ENCODE assay signal across 33 cellular contexts in the genomic region with DNA sequence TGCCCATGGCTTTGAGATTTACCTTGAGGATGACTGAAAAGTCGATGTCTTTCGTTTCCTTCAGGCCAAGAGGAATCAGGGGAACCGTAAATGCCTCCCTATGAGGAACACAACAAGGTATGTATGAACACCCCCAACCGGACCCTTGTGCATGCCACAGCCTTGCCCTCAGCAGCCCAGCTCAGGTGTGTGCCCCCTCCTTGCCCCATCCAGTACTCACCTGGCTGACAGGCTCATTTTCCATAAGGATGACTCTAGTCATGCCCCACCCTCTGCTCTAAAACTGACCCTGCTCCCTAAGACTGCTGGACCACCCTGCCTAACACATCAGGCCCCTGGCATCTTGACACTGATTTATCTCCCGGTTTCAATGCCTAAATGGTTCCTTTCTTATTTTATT.
"Had no signal": no experiment of that assay in that cellular context is flagged by ENCODE, and none has a peak within 500 bp of the region (broad histone marks: within the 10 kb centered on the region; RNA-seq: fewer than 3 reads in every experiment).

No MANE protein-coding gene starts in this region.

- H3K27ac Mint-ChIP-seq: activated CD4-positive, alpha-beta memory T cell treated with anti-CD3 and anti-CD28 coated beads for 36 hours; activated CD4-positive, alpha-beta T cell treated with anti-CD3 and anti-CD28 coated beads for 36 hours; activated CD4-positive, alpha-beta T cell treated with anti-CD3 and anti-CD28 coated beads, Interleukin-2, amount 10 ng/mL, durations not matched to agents 24 days and 14 days; activated CD8-positive, alpha-beta memory T cell treated with anti-CD3 and anti-CD28 coated beads, Interleukin-2, amount 10 ng/mL, durations not matched to agents 7 days and 5 days; activated CD8-positive, alpha-beta T cell treated with anti-CD3 and anti-CD28 coated beads, Interleukin-2, amount 10 ng/mL, durations not matched to agents 7 days and 5 days; activated naive CD4-positive, alpha-beta T cell treated with anti-CD3 and anti-CD28 coated beads, Interleukin-2, amount 10 ng/mL, durations not matched to agents 7 days and 5 days; activated naive CD4-positive, alpha-beta T cell treated with anti-CD3 and anti-CD28 coated beads, Interleukin-2, amount 50 U/mL, for 72 hours; activated naive CD8-positive, alpha-beta T cell treated with anti-CD3 and anti-CD28 coated beads, Interleukin-2, amount 10 ng/mL, durations not matched to agents 7 days and 5 days; activated T-helper 1 cell treated with anti-CD3 and anti-CD28 coated beads, Interleukin-12 subunit alpha, Interleukin-12 subunit beta, Interleukin-2, Interleukin-4 antibody, amounts not matched to agents 30 ng/mL and 10 ng/mL and 1 ng/mL, durations not matched to agents 14 hours and 24 hours and 36 hours; brain; dendritic cell treated with granulocyte-macrophage colony-stimulating factor and Interleukin-4, amounts not matched to agents 40 ng/mL and 50 ng/mL, for 4 days; T-helper 17 cell; T-helper 2 cell treated with Interferon-gamma antibody and Interleukin-4, amounts not matched to agents 5 μg/mL and 100 μg/mL, for 36 hours had no signal

- H3K4me3 Mint-ChIP-seq: activated CD4-positive, alpha-beta memory T cell treated with anti-CD3 and anti-CD28 coated beads for 36 hours; activated CD4-positive, alpha-beta T cell treated with anti-CD3 and anti-CD28 coated beads for 36 hours; activated CD4-positive, alpha-beta T cell treated with anti-CD3 and anti-CD28 coated beads, Interleukin-2, amount 10 ng/mL, durations not matched to agents 24 days and 14 days; activated CD8-positive, alpha-beta memory T cell treated with anti-CD3 and anti-CD28 coated beads, Interleukin-2, amount 10 ng/mL, durations not matched to agents 7 days and 5 days; activated CD8-positive, alpha-beta T cell treated with anti-CD3 and anti-CD28 coated beads, Interleukin-2, amount 10 ng/mL, durations not matched to agents 7 days and 5 days; activated naive CD4-positive, alpha-beta T cell treated with anti-CD3 and anti-CD28 coated beads, Interleukin-2, amount 10 ng/mL, durations not matched to agents 7 days and 5 days; activated naive CD8-positive, alpha-beta T cell treated with anti-CD3 and anti-CD28 coated beads, Interleukin-2, amount 10 ng/mL, durations not matched to agents 7 days and 5 days; activated T-helper 1 cell treated with anti-CD3 and anti-CD28 coated beads, Interleukin-12 subunit alpha, Interleukin-12 subunit beta, Interleukin-2, Interleukin-4 antibody, amounts not matched to agents 30 ng/mL and 10 ng/mL and 1 ng/mL, durations not matched to agents 14 hours and 24 hours and 36 hours; brain; dendritic cell treated with granulocyte-macrophage colony-stimulating factor and Interleukin-4, amounts not matched to agents 40 ng/mL and 50 ng/mL, for 4 days; T-helper 17 cell; T-helper 2 cell treated with Interferon-gamma antibody and Interleukin-4, amounts not matched to agents 5 μg/mL and 100 μg/mL, for 36 hours had no signal

- H3K27me3 Mint-ChIP-seq: activated CD4-positive, alpha-beta memory T cell treated with anti-CD3 and anti-CD28 coated beads for 36 hours; activated CD4-positive, alpha-beta T cell treated with anti-CD3 and anti-CD28 coated beads for 36 hours; activated CD4-positive, alpha-beta T cell treated with anti-CD3 and anti-CD28 coated beads, Interleukin-2, amount 10 ng/mL, durations not matched to agents 24 days and 14 days; activated CD8-positive, alpha-beta memory T cell treated with anti-CD3 and anti-CD28 coated beads, Interleukin-2, amount 10 ng/mL, durations not matched to agents 7 days and 5 days; activated naive CD4-positive, alpha-beta T cell treated with anti-CD3 and anti-CD28 coated beads, Interleukin-2, amount 10 ng/mL, durations not matched to agents 7 days and 5 days; activated naive CD8-positive, alpha-beta T cell treated with anti-CD3 and anti-CD28 coated beads, Interleukin-2, amount 10 ng/mL, durations not matched to agents 7 days and 5 days; brain; dendritic cell treated with granulocyte-macrophage colony-stimulating factor and Interleukin-4, amounts not matched to agents 40 ng/mL and 50 ng/mL, for 4 days; T-helper 17 cell had no signal

- H3K9me3 Mint-ChIP-seq: activated CD4-positive, alpha-beta memory T cell treated with anti-CD3 and anti-CD28 coated beads for 36 hours; activated CD4-positive, alpha-beta T cell treated with anti-CD3 and anti-CD28 coated beads, Interleukin-2, amount 10 ng/mL, durations not matched to agents 24 days and 14 days; activated naive CD4-positive, alpha-beta T cell treated with anti-CD3 and anti-CD28 coated beads, Interleukin-2, amount 10 ng/mL, durations not matched to agents 7 days and 5 days; activated naive CD4-positive, alpha-beta T cell treated with anti-CD3 and anti-CD28 coated beads, Interleukin-2, amount 50 U/mL, for 72 hours; activated naive CD8-positive, alpha-beta T cell treated with anti-CD3 and anti-CD28 coated beads, Interleukin-2, amount 10 ng/mL, durations not matched to agents 7 days and 5 days; activated T-helper 1 cell treated with anti-CD3 and anti-CD28 coated beads, Interleukin-12 subunit alpha, Interleukin-12 subunit beta, Interleukin-2, Interleukin-4 antibody, amounts not matched to agents 30 ng/mL and 10 ng/mL and 1 ng/mL, durations not matched to agents 14 hours and 24 hours and 36 hours; brain; dendritic cell treated with granulocyte-macrophage colony-stimulating factor and Interleukin-4, amounts not matched to agents 40 ng/mL and 50 ng/mL, for 4 days; T-helper 2 cell treated with Interferon-gamma antibody and Interleukin-4, amounts not matched to agents 5 μg/mL and 100 μg/mL, for 36 hours had no signal

- H3K27ac ChIP-seq: ascending aorta, breast epithelium, cardiac muscle cell, coronary artery, dorsolateral prefrontal cortex, esophagus squamous epithelium, gastroesophageal sphincter had no signal

- H3K4me1 Mint-ChIP-seq: activated CD4-positive, alpha-beta T cell treated with anti-CD3 and anti-CD28 coated beads for 36 hours; activated CD4-positive, alpha-beta T cell treated with anti-CD3 and anti-CD28 coated beads, Interleukin-2, amount 10 ng/mL, durations not matched to agents 24 days and 14 days; activated CD8-positive, alpha-beta memory T cell treated with anti-CD3 and anti-CD28 coated beads, Interleukin-2, amount 10 ng/mL, durations not matched to agents 7 days and 5 days; activated naive CD4-positive, alpha-beta T cell treated with anti-CD3 and anti-CD28 coated beads, Interleukin-2, amount 10 ng/mL, durations not matched to agents 7 days and 5 days; activated naive CD8-positive, alpha-beta T cell treated with anti-CD3 and anti-CD28 coated beads, Interleukin-2, amount 10 ng/mL, durations not matched to agents 7 days and 5 days; brain; T-helper 17 cell had no signal

- DNase-seq: activated CD4-positive, alpha-beta memory T cell treated with anti-CD3 and anti-CD28 coated beads for 36 hours; activated CD4-positive, alpha-beta T cell treated with anti-CD3 and anti-CD28 coated beads for 36 hours; activated CD4-positive, alpha-beta T cell treated with anti-CD3 and anti-CD28 coated beads, Interleukin-2, amount 10 ng/mL, durations not matched to agents 24 days and 14 days; activated CD4-positive, CD25-positive, alpha-beta regulatory T cell; activated CD4-positive, CD25-positive, alpha-beta regulatory T cell treated with anti-CD3 and anti-CD28 coated beads, Interleukin-2, amount 50 U/mL, for 72 hours; activated CD8-positive, alpha-beta memory T cell treated with anti-CD3 and anti-CD28 coated beads, Interleukin-2, amount 10 ng/mL, durations not matched to agents 7 days and 5 days; activated CD8-positive, alpha-beta memory T cell treated with anti-CD3 and anti-CD28 coated beads, Interleukin-2, amount 50 U/mL, for 4 hours; activated CD8-positive, alpha-beta T cell treated with anti-CD3 and anti-CD28 coated beads, Interleukin-2, amount 10 ng/mL, durations not matched to agents 7 days and 5 days; activated gamma-delta T cell; activated naive CD4-positive, alpha-beta T cell; activated naive CD4-positive, alpha-beta T cell treated with anti-CD3 and anti-CD28 coated beads, Interleukin-2, amount 10 ng/mL, durations not matched to agents 7 days and 5 days; activated naive CD8-positive, alpha-beta T cell treated with anti-CD3 and anti-CD28 coated beads, Interleukin-2, amount 10 ng/mL, durations not matched to agents 7 days and 5 days; activated T-cell treated with anti-CD3 and anti-CD28 coated beads, Interleukin-2, amount 50 U/mL, for 1 hour; activated T-cell treated with anti-CD3 and anti-CD28 coated beads, Interleukin-2, amount 50 U/mL, for 48 hours; central memory CD4-positive, alpha-beta T cell; cerebellar nuclear complex; effector memory CD4-positive, alpha-beta T cell; esophagus squamous epithelium; foreskin melanocyte; T-helper 1 cell; T-helper 17 cell; T1000 had no signal

- H3K36me3 Mint-ChIP-seq: activated CD4-positive, alpha-beta memory T cell treated with anti-CD3 and anti-CD28 coated beads for 36 hours; activated CD8-positive, alpha-beta memory T cell treated with anti-CD3 and anti-CD28 coated beads, Interleukin-2, amount 10 ng/mL, durations not matched to agents 7 days and 5 days; activated naive CD4-positive, alpha-beta T cell treated with anti-CD3 and anti-CD28 coated beads, Interleukin-2, amount 10 ng/mL, durations not matched to agents 7 days and 5 days; activated naive CD4-positive, alpha-beta T cell treated with anti-CD3 and anti-CD28 coated beads, Interleukin-2, amount 50 U/mL, for 72 hours; activated naive CD8-positive, alpha-beta T cell treated with anti-CD3 and anti-CD28 coated beads, Interleukin-2, amount 10 ng/mL, durations not matched to agents 7 days and 5 days; brain had no signal

- H3K27me3 ChIP-seq: ascending aorta, cardiac muscle cell had no signal

- H3K36me3 ChIP-seq: ascending aorta, breast epithelium, cardiac muscle cell, esophagus squamous epithelium, gastroesophageal sphincter had no signal

- ATAC-seq: activated CD4-positive, alpha-beta T cell treated with anti-CD3 and anti-CD28 coated beads for 36 hours; activated CD8-positive, alpha-beta memory T cell treated with anti-CD3 and anti-CD28 coated beads, Interleukin-2, amount 10 ng/mL, durations not matched to agents 7 days and 5 days; activated CD8-positive, alpha-beta T cell treated with anti-CD3 and anti-CD28 coated beads, Interleukin-2, amount 10 ng/mL, durations not matched to agents 7 days and 5 days; activated naive CD4-positive, alpha-beta T cell treated with anti-CD3 and anti-CD28 coated beads, Interleukin-2, amount 50 U/mL, for 72 hours; gastroesophageal sphincter; T-helper 17 cell had no signal

- H3K4me3 ChIP-seq: ascending aorta, breast epithelium, cardiac muscle cell, coronary artery, dorsolateral prefrontal cortex, esophagus squamous epithelium, gastroesophageal sphincter had no signal

- H3K4me1 ChIP-seq: ascending aorta, breast epithelium, esophagus squamous epithelium, gastroesophageal sphincter had no signal
